10 cellular contexts compared by ENCODE assay signal in genomic region chr3:42020681-42021307, GRCh38. TPM values are rescaled to one million over a fixed set of nuclear protein-coding genes. Genes with fewer than 3 reads are reported as not detected.
DNase-seq lines count a peak whose midpoint lies in the region; ATAC-seq and TF ChIP-seq lines count a peak whose summit lies in the region.
"Had no signal": no experiment of that assay in that cellular context is flagged by ENCODE, and none has a peak within 500 bp of the region (broad histone marks: within the 10 kb centered on the region; RNA-seq: fewer than 3 reads in every experiment).

No MANE protein-coding gene starts in this region.

- no peak for TF ChIP-seq CTCF in fibroblast of the aortic adventitia (IDR thresholded peaks at IDR 0.05; ENCODE audit: insufficient read depth, low read length)

- peaks cover 74% of the 10 kb centered on the region for H3K4me1 Mint-ChIP-seq in activated CD4-positive, alpha-beta T cell treated with anti-CD3 and anti-CD28 coated beads for 36 hours
- peaks cover 48% of the 10 kb centered on the region for H3K4me1 Mint-ChIP-seq in T-helper 17 cell
- peaks cover 60 to 99% of the 10 kb centered on the region in 2 donors for H3K4me1 Mint-ChIP-seq in stimulated activated naive B cell treated with anti-CD40 and anti-IgM and Interleukin-4, amounts not matched to agents 10 μg/mL and 1 μg/mL and 100 μg/mL, for 72 hours

- no peaks in the 10 kb centered on the region for H3K9me3 Mint-ChIP-seq in activated CD4-positive, alpha-beta T cell treated with anti-CD3 and anti-CD28 coated beads for 36 hours (ENCODE audit: low read depth)
- peaks cover 0 to 1% of the 10 kb centered on the region in 2 donors for H3K9me3 Mint-ChIP-seq in stimulated activated naive B cell treated with anti-CD40 and anti-IgM and Interleukin-4, amounts not matched to agents 10 μg/mL and 1 μg/mL and 100 μg/mL, for 72 hours

- H3K9me3 ChIP-seq in T-helper 17 cell (ENCODE audit: control insufficient read depth, low read length, poor library complexity, severe bottlenecking): no peaks in the 10 kb centered on the region

- no peak overlapping the region for H3K4me3 ChIP-seq in fibroblast of the aortic adventitia (ENCODE audit: low read depth, low read length)

- peak overlapping the region; percentile 53 for H3K27ac Mint-ChIP-seq in activated CD4-positive, alpha-beta T cell treated with anti-CD3 and anti-CD28 coated beads for 36 hours
- H3K27ac Mint-ChIP-seq in T-helper 17 cell: peak overlapping the region; percentile 41
- H3K27ac Mint-ChIP-seq in stimulated activated naive B cell treated with anti-CD40 and anti-IgM and Interleukin-4, amounts not matched to agents 10 μg/mL and 1 μg/mL and 100 μg/mL, for 72 hours: peak overlapping the region; percentile 33

- intact Hi-C loops in activated CD4-positive, alpha-beta T cell treated with anti-CD3 and anti-CD28 coated beads for 36 hours (cut with DNase I, micrococcal nuclease): no loop called here

- H3K36me3 Mint-ChIP-seq in activated CD4-positive, alpha-beta T cell treated with anti-CD3 and anti-CD28 coated beads for 36 hours (ENCODE audit: low read depth): no peaks in the 10 kb centered on the region
- H3K36me3 Mint-ChIP-seq in T-helper 17 cell (ENCODE audit: low read depth): no peaks in the 10 kb centered on the region
- H3K36me3 Mint-ChIP-seq in stimulated activated naive B cell treated with anti-CD40 and anti-IgM and Interleukin-4, amounts not matched to agents 10 μg/mL and 1 μg/mL and 100 μg/mL, for 72 hours: peaks cover 14 to 24% of the 10 kb centered on the region in 2 donors

- no peak for DNase-seq in activated CD4-positive, alpha-beta T cell treated with anti-CD3 and anti-CD28 coated beads for 36 hours
- DNase-seq in activated CD4-positive, alpha-beta T cell treated with anti-CD3 and anti-CD28 coated beads for 48 hours: no peak
- no peak for DNase-seq in T-helper 17 cell
- peak; percentile 74 for DNase-seq in fibroblast of the aortic adventitia (ENCODE audit: low read depth)
- no peak for DNase-seq in stimulated activated naive B cell treated with anti-CD40 and anti-IgM and Interleukin-4, amounts not matched to agents 10 μg/mL and 1 μg/mL and 100 μg/mL, for 72 hours
- no peak for DNase-seq in amniotic stem cell (lab: John Stamatoyannopoulos, UW)
- DNase-seq: NCI-H2171, WERI-Rb-1 had no signal

- H3K27me3 Mint-ChIP-seq in activated CD4-positive, alpha-beta T cell treated with anti-CD3 and anti-CD28 coated beads for 36 hours: no peaks in the 10 kb centered on the region
- no peaks in the 10 kb centered on the region for H3K27me3 Mint-ChIP-seq in T-helper 17 cell
- no peaks in the 10 kb centered on the region for H3K27me3 Mint-ChIP-seq in stimulated activated naive B cell treated with anti-CD40 and anti-IgM and Interleukin-4, amounts not matched to agents 10 μg/mL and 1 μg/mL and 100 μg/mL, for 72 hours

- CTCF ChIA-PET in activated CD4-positive, alpha-beta T cell treated with anti-CD3 and anti-CD28 coated beads for 36 hours (lab: Charles Lee): interaction anchor here (0.6 to 1.4 kb wide), 3 partner anchors 27 to 227 kb away, joined by 3 read pairs; no protein-coding TSS in a partner anchor

- peak; percentile 84 for ATAC-seq in activated CD4-positive, alpha-beta T cell treated with anti-CD3 and anti-CD28 coated beads for 36 hours
- ATAC-seq in T-helper 17 cell: no peak
- no peak for ATAC-seq in stimulated activated naive B cell treated with anti-CD40 and anti-IgM and Interleukin-4, amounts not matched to agents 10 μg/mL and 1 μg/mL and 100 μg/mL, for 72 hours (replicated peaks)
- ATAC-seq in GM18870 (IDR thresholded peaks at IDR 0.05; ENCODE audit: unreplicated experiment): no peak
- ATAC-seq in GM21619 (IDR thresholded peaks at IDR 0.05; ENCODE audit: unreplicated experiment): no peak

- POLR2A ChIA-PET in activated CD4-positive, alpha-beta T cell treated with anti-CD3 and anti-CD28 coated beads for 36 hours (lab: Charles Lee): no interaction called here

- H3K4me3 Mint-ChIP-seq in activated CD4-positive, alpha-beta T cell treated with anti-CD3 and anti-CD28 coated beads for 36 hours: peak overlapping the region; percentile 11
- no peak overlapping the region for H3K4me3 Mint-ChIP-seq in T-helper 17 cell
- no peak overlapping the region for H3K4me3 Mint-ChIP-seq in stimulated activated naive B cell treated with anti-CD40 and anti-IgM and Interleukin-4, amounts not matched to agents 10 μg/mL and 1 μg/mL and 100 μg/mL, for 72 hours

RNA-seq across cellular contexts. Expression of gene ULK4, which starts 58.9 kb away (rescaled TPM):
- 10 to 100 TPM; 13.1 to 14.2 TPM for total RNA-seq in activated CD4-positive, alpha-beta T cell treated with anti-CD3 and anti-CD28 coated beads for 36 hours
- total RNA-seq in T-helper 17 cell (10 to 100 TPM; 30.5 to 31.5 TPM), fibroblast of the aortic adventitia (ENCODE audit: low replicate concordance) (16.1 and 46.8 TPM in 2 replicates)
